ENCODE assay signal across 9 cellular contexts in genomic region chr6:118808794-118809668, GRCh38.
DNase-seq lines count a peak whose midpoint lies in the region; ATAC-seq and TF ChIP-seq lines count a peak whose summit lies in the region.
"Had no signal": no experiment of that assay in that cellular context is flagged by ENCODE, and none has a peak within 500 bp of the region (broad histone marks: within the 10 kb centered on the region; RNA-seq: fewer than 3 reads in every experiment).

No MANE protein-coding gene starts in this region.

- peaks cover 39% of the 10 kb centered on the region for H3K4me1 Mint-ChIP-seq in CD14-positive monocyte
- peaks cover 53% of the 10 kb centered on the region for H3K4me1 Mint-ChIP-seq in activated CD8-positive, alpha-beta T cell treated with anti-CD3 and anti-CD28 coated beads for 36 hours (ENCODE audit: low read depth)

- CTCF ChIA-PET in activated CD8-positive, alpha-beta T cell treated with anti-CD3 and anti-CD28 coated beads for 36 hours (lab: Charles Lee), result interaction anchor here (0.6 to 3.4 kb wide), 10 partner anchors 8 to 524 kb away, joined by 3 to 28 read pairs (median 4); no protein-coding TSS in a partner anchor

- peak overlapping the region; percentile 37 to 94 (median 83) for H3K27ac Mint-ChIP-seq in CD14-positive monocyte
- H3K27ac Mint-ChIP-seq in activated CD8-positive, alpha-beta T cell treated with anti-CD3 and anti-CD28 coated beads for 36 hours, result peak overlapping the region; percentile 93

- H3K4me3 Mint-ChIP-seq in CD14-positive monocyte, result no peak overlapping the region
- no peak overlapping the region for H3K4me3 Mint-ChIP-seq in activated CD8-positive, alpha-beta T cell treated with anti-CD3 and anti-CD28 coated beads for 36 hours

- peaks cover 0 to 2% (median 1%) of the 10 kb centered on the region in 3 donors for H3K27me3 Mint-ChIP-seq in CD14-positive monocyte (ENCODE audit: low read depth in 3 of 3)
- H3K27me3 Mint-ChIP-seq in activated CD8-positive, alpha-beta T cell treated with anti-CD3 and anti-CD28 coated beads for 36 hours, result no peaks in the 10 kb centered on the region

- H3K9me3 Mint-ChIP-seq in CD14-positive monocyte, result peaks cover 0 to 1% (median 0%) of the 10 kb centered on the region in 7 donors
- H3K9me3 Mint-ChIP-seq in activated CD8-positive, alpha-beta T cell treated with anti-CD3 and anti-CD28 coated beads for 36 hours, result peaks cover 11% of the 10 kb centered on the region

- DNase-seq in CD14-positive monocyte (ENCODE audit: low spot score) (no peak), NCI-H748 (lab: John Stamatoyannopoulos, UW; ENCODE audit: unreplicated experiment) (no peak)
- DNase-seq in activated CD8-positive, alpha-beta T cell treated with anti-CD3 and anti-CD28 coated beads for 36 hours, result peak; percentile 59
- DNase-seq in stimulated activated CD4-positive, alpha-beta T cell treated with anti-CD3 and anti-CD28 coated beads, Interleukin-15, amount 100 ng/mL, for 24 hours, result no peak
- no peak for DNase-seq in stimulated activated CD4-positive, alpha-beta T cell treated with anti-CD3 and anti-CD28 coated beads, Interleukin-12 subunit alpha, Interleukin-12 subunit beta, amount 100 ng/mL, for 4 hours
- DNase-seq: DMS153 had no signal

- ATAC-seq in GM19035 (IDR thresholded peaks at IDR 0.05; ENCODE audit: unreplicated experiment) (peak; percentile 45), HG03442 (IDR thresholded peaks at IDR 0.05; ENCODE audit: unreplicated experiment) (peak; percentile 44), HG03025 (IDR thresholded peaks at IDR 0.05; ENCODE audit: low FRiP score, unreplicated experiment) (no peak)
- peak; percentile 57 for ATAC-seq in activated CD8-positive, alpha-beta T cell treated with anti-CD3 and anti-CD28 coated beads for 36 hours

- POLR2A ChIA-PET in activated CD8-positive, alpha-beta T cell treated with anti-CD3 and anti-CD28 coated beads for 36 hours (lab: Charles Lee), result interaction anchor here (0.7 to 1.3 kb wide), 6 partner anchors 36 to 125 kb away, joined by 3 to 4 read pairs (median 3); partner anchors contain the start of gene ASF1A

- intact Hi-C loops in CD14-positive monocyte (cut with micrococcal nuclease), result loop anchor here in 1 of 2 donors (10.0 kb wide), 1 partner anchor 86 kb away; the partner anchor contains the start of gene ASF1A
- intact Hi-C loops in activated CD8-positive, alpha-beta T cell treated with anti-CD3 and anti-CD28 coated beads for 36 hours (cut with micrococcal nuclease), result loop anchor here (10.0 kb wide), 2 partner anchors 244 to 524 kb away; no protein-coding TSS in a partner anchor

- peaks cover 11 to 14% of the 10 kb centered on the region in 2 donors for H3K36me3 Mint-ChIP-seq in CD14-positive monocyte
- peaks cover 25% of the 10 kb centered on the region for H3K36me3 Mint-ChIP-seq in activated CD8-positive, alpha-beta T cell treated with anti-CD3 and anti-CD28 coated beads for 36 hours (ENCODE audit: low read depth)

- peak; percentile 23 for TF ChIP-seq CTCF in CD14-positive monocyte (IDR thresholded peaks at IDR 0.05)
- TF ChIP-seq CTCF in activated CD8-positive, alpha-beta T cell treated with anti-CD3 and anti-CD28 coated beads for 36 hours (IDR thresholded peaks at IDR 0.05), result no peak
